Comparison of ENCODE assay signal across 8 cellular contexts in genomic region chr17:21039839-21040575, GRCh38. TPM values are rescaled to one million over a fixed set of nuclear protein-coding genes. Genes with fewer than 3 reads are reported as not detected.
DNase-seq lines count a peak whose midpoint lies in the region; TF ChIP-seq lines count a peak whose summit lies in the region.

No MANE protein-coding gene starts in this region.

- peaks cover 58% of the 10 kb centered on the region for H3K4me1 ChIP-seq in osteoblast (ENCODE audit: insufficient read depth, low read length)

- H3K9me3 ChIP-seq in osteoblast (ENCODE audit: low read depth, low read length) = no peaks in the 10 kb centered on the region

- peak; percentile 58 for TF ChIP-seq CTCF in osteoblast (IDR thresholded peaks at IDR 0.05; ENCODE audit: extremely low read depth, low read depth, low read length)

- H3K4me3 ChIP-seq in osteoblast (ENCODE audit: insufficient read depth, low read length) = peak overlapping the region; percentile 93

- peaks cover 9% of the 10 kb centered on the region for H3K36me3 ChIP-seq in osteoblast (ENCODE audit: insufficient read depth, low read length)

- peak overlapping the region; percentile 81 for H3K4me2 ChIP-seq in osteoblast (ENCODE audit: insufficient read depth, low read length)

- no peaks in the 10 kb centered on the region for H3K27me3 ChIP-seq in osteoblast (ENCODE audit: insufficient read depth, low read length)

- H4K20me1 ChIP-seq in osteoblast (ENCODE audit: insufficient read depth, low read length) = peaks cover 61% of the 10 kb centered on the region

- H3K27ac ChIP-seq in epithelial cell of prostate (peak overlapping the region; percentile 96), osteoblast (ENCODE audit: low read depth, low read length) (peak overlapping the region; percentile 72)

- no peak overlapping the region for H2AFZ ChIP-seq in osteoblast (ENCODE audit: low read length)

- peaks cover 75% of the 10 kb centered on the region for H3K79me2 ChIP-seq in osteoblast (ENCODE audit: insufficient read depth, low read length)

- peak; percentile 27 for DNase-seq in NCI-H1092 treated with DMSO at 0.1 percent for 48 hours (lab: John Stamatoyannopoulos, UW)
- DNase-seq in NCI-H1092 (lab: John Stamatoyannopoulos, UW) = no peak
- peak; percentile 19 for DNase-seq in NCI-H1694 (lab: John Stamatoyannopoulos, UW)
- DNase-seq in activated CD4-positive, alpha-beta T cell treated with anti-CD3 and anti-CD28 coated beads for 48 hours = peak; percentile 46
- no peak for DNase-seq in epithelial cell of prostate (ENCODE audit: low read depth, low spot score)
- DNase-seq in osteoblast (ENCODE audit: insufficient read length, low spot score, missing footprints) = no peak
- no peak for DNase-seq in hepatic stellate cell (ENCODE audit: low spot score)
- DNase-seq in globus pallidus (ENCODE audit: low spot score) = no peak

RNA-seq across cellular contexts. Expression of gene USP22, which starts 2.8 kb away (rescaled TPM):
- total RNA-seq in osteoblast = 271 and 293 TPM in 2 replicates

Comparison
In these comparisons a context has a peak if more than half of its experiments do, and no peak if none do; other contexts are left out.
1. DNase-seq: peak in NCI-H1092 treated with DMSO at 0.1 percent for 48 hours (single experiment), NCI-H1694 (single experiment) and activated CD4-positive, alpha-beta T cell treated with anti-CD3 and anti-CD28 coated beads for 48 hours (single experiment); none in NCI-H1092 (single experiment), epithelial cell of prostate (single experiment), osteoblast (single experiment), hepatic stellate cell (single experiment) and globus pallidus (single experiment).